8 cellular contexts compared by ENCODE assay signal in genomic region chr4:76301068-76301774, GRCh38. TPM values are rescaled to one million over a fixed set of nuclear protein-coding genes. Genes with fewer than 3 reads are reported as not detected.
DNase-seq lines count a peak whose midpoint lies in the region; ATAC-seq and TF ChIP-seq lines count a peak whose summit lies in the region.

No MANE protein-coding gene starts in this region.

- TF ChIP-seq CTCF in AG04449 (IDR thresholded peaks at IDR 0.05; ENCODE audit: insufficient read depth, low read length, missing control alignments) = no peak
- TF ChIP-seq CTCF in left lung (IDR thresholded peaks at IDR 0.05) = no peak
- no peak for TF ChIP-seq CTCF in esophagus muscularis mucosa (IDR thresholded peaks at IDR 0.05)

- intact Hi-C loops in left lung (cut with DNase I) = no loop called here
- intact Hi-C loops in esophagus muscularis mucosa (cut with DNase I) = no loop called here

- TF ChIP-seq POLR2A in esophagus muscularis mucosa (IDR thresholded peaks at IDR 0.05; ENCODE audit: low read depth) = no peak

- POLR2A ChIA-PET in AG04449 (lab: Yijun Ruan, JAX) = no interaction called here

- H3K9ac ChIP-seq in adipocyte (ENCODE audit: low read length) = peak overlapping the region; percentile 18

- CTCF ChIA-PET in AG04449 (lab: Yijun Ruan, JAX) = interaction anchor here (1.0 kb wide), 1 partner anchor 121 kb away, joined by 7 read pairs; no protein-coding TSS in a partner anchor

- DNase-seq in AG04449 (ENCODE audit: low read depth, low spot score) (peak; percentile 54), NCI-H146 treated with DMSO at 0.1 percent for 48 hours (lab: John Stamatoyannopoulos, UW; ENCODE audit: unreplicated experiment) (peak; percentile 71), adipocyte (ENCODE audit: low read depth) (peak; percentile 86), left lung (no peak), esophagus muscularis mucosa (ENCODE audit: extremely low spot score) (no peak), retina (no peak)

- peak; percentile 98 for ATAC-seq in GM18502 (IDR thresholded peaks at IDR 0.05; ENCODE audit: poor library complexity, unreplicated experiment)
- ATAC-seq in HG02798 (IDR thresholded peaks at IDR 0.05; ENCODE audit: poor library complexity, unreplicated experiment) = peak; percentile 99
- ATAC-seq in left lung = peak; percentile 55

- H3K36me3 ChIP-seq in adipocyte (ENCODE audit: control insufficient read depth, insufficient read depth, low read length, severe bottlenecking) (no peaks in the 10 kb centered on the region), left lung (no peaks in the 10 kb centered on the region), esophagus muscularis mucosa (no peaks in the 10 kb centered on the region)

- H3K4me3 ChIP-seq in AG04449 (ENCODE audit: low read depth, low read length) = no peak overlapping the region
- no peak overlapping the region for H3K4me3 ChIP-seq in adipocyte (ENCODE audit: low read length)
- no peak overlapping the region for H3K4me3 ChIP-seq in left lung
- H3K4me3 ChIP-seq in esophagus muscularis mucosa = no peak overlapping the region

- H3K27ac ChIP-seq in left lung (peak overlapping the region; percentile 36 to 65), esophagus muscularis mucosa (replicated peaks in 1 of 4) (peak overlapping the region in 1 of 4 donors; percentile 27)

- 90% methylated on average over 4 of the region's 4 CpGs for WGBS in esophagus muscularis mucosa

- H3K27me3 ChIP-seq in adipocyte (replicated peaks; ENCODE audit: control insufficient read depth, insufficient read depth, low read length) (no peaks in the 10 kb centered on the region), left lung (no peaks in the 10 kb centered on the region), esophagus muscularis mucosa (no peaks in the 10 kb centered on the region)

- peaks cover 10% of the 10 kb centered on the region for H3K9me3 ChIP-seq in adipocyte (ENCODE audit: control insufficient read depth, low read length)
- peaks cover 0 to 5% of the 10 kb centered on the region in 2 donors for H3K9me3 ChIP-seq in left lung
- peaks cover 0 to 8% (median 1%) of the 10 kb centered on the region in 4 donors for H3K9me3 ChIP-seq in esophagus muscularis mucosa

- peaks cover 40% of the 10 kb centered on the region for H3K4me1 ChIP-seq in adipocyte (ENCODE audit: control insufficient read depth, insufficient read depth, low read length)
- H3K4me1 ChIP-seq in left lung = peaks cover 5 to 60% of the 10 kb centered on the region in 2 donors
- H3K4me1 ChIP-seq in esophagus muscularis mucosa = peaks cover 13 to 19% (median 16%) of the 10 kb centered on the region in 4 donors

- TF ChIP-seq EP300 in esophagus muscularis mucosa (IDR thresholded peaks at IDR 0.05) = no peak

RNA-seq across cellular contexts. Expression of gene STBD1, which starts 5.3 kb away (rescaled TPM):
- total RNA-seq in left lung = 1 to 10 TPM; 8.8 to 9.0 TPM
- total RNA-seq in esophagus muscularis mucosa = 10 to 100 TPM; 14.8 to 30.2 (median 17.7) TPM

RNA-seq across cellular contexts. Expression of gene FAM47E, which starts 49.7 kb away (rescaled TPM):
- total RNA-seq in left lung (1 to 10 TPM; 3.2 TPM), esophagus muscularis mucosa (1 to 10 TPM; 2.0 to 2.2 (median 2.1) TPM)

Comparison
In these comparisons a context has a peak if more than half of its experiments do, and no peak if none do; other contexts are left out.
1. DNase-seq: peak in AG04449 (single experiment), NCI-H146 treated with DMSO at 0.1 percent for 48 hours (single experiment) and adipocyte (single experiment); none in left lung (0 of 2), esophagus muscularis mucosa (single experiment) and retina (single experiment).
2. Peak in every context shown above with its lines, with median percentiles within 50 percentile points of each other: ATAC-seq.